Comparison of ENCODE assay signal across 8 cellular contexts in the genomic region with DNA sequence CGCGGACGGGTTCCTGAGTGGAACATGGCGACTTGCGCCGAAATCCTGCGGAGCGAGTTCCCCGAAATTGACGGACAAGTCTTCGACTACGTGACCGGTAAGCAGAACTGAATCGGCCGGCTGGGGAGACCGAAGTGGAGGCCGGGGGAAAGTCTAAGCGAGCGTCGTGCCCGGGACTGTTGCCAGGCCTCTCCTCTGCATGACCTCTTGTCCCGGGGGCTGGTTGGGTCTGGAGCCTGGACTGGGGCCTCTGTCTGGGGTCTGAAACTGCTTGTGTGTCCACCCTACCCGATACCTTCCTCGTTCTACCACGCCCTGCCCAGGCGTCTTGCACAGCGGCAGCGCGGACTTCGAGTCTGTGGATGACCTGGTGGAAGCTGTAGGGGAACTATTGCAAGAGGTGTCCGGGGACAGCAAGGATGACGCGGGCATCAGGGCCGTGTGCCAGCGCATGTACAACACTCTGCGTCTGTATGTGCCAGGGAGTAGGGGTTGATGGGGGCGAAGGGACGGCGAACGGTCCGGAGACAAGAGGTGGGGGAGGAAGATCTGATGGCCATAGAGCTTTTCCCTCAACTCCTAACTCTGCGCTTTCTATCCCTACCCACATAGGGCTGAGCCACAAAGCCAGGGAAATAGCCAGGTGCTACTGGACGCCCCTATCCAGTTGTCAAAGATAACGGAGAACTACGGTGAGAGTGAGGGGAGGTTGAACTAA. TPM values are rescaled to one million over a fixed set of nuclear protein-coding genes. Genes with fewer than 3 reads are reported as not detected.
DNase-seq lines count a peak whose midpoint lies in the region; ATAC-seq and TF ChIP-seq lines count a peak whose summit lies in the region.

TSS of gene ABCF3 (plus strand) at position 16 of the 718 bp plus-strand sequence. CDS start at position 25, 9 bp downstream.

- TSS peak; percentile 20 for BruUV-seq in MCF 10A (replicated peaks; lab: Mats Ljungman, UMichigan)

- 0 to 2% (median 0%) methylated on average over 28 to 45 of the region's 45 CpGs for WGBS in stomach, 5 donors

- peaks cover 77% of the 10 kb centered on the region for H3K36me3 Mint-ChIP-seq in MCF 10A (ENCODE audit: insufficient read depth, unreplicated experiment)

- POLR2A ChIA-PET in MCF 10A (lab: Yijun Ruan, JAX) = interaction anchor here (0.8 to 2.3 kb wide), 17 partner anchors 9 to 301 kb away, joined by 3 to 26 read pairs (median 6); partner anchors contain the start of genes ALG3, AP2M1, DVL3 and EEF1AKMT4

- peak within 1 kb of the TSS; percentile 83 to 90 (median 86) for H3K27ac ChIP-seq in stomach

- ATAC-seq in GM21723 (IDR thresholded peaks at IDR 0.05; ENCODE audit: unreplicated experiment) = peak; percentile 31

- no peaks in the 10 kb centered on the region for H3K9me3 Mint-ChIP-seq in MCF 10A (ENCODE audit: unreplicated experiment)

- DNase-seq in M059J (ENCODE audit: low read depth) (peak; percentile 51), MCF 10A (ENCODE audit: unreplicated experiment) (no peak), kidney epithelial cell (ENCODE audit: low read depth) (no peak), stomach (no peak), DMS114 treated with DMSO at 0.1 percent for 48 hours (lab: John Stamatoyannopoulos, UW; ENCODE audit: unreplicated experiment) (no peak)
- DNase-seq in effector CD8-positive, alpha-beta T cell (lab: John Stamatoyannopoulos, UW) = no peak

- peak within 1 kb of the TSS; percentile 93 for H3K27ac Mint-ChIP-seq in MCF 10A (ENCODE audit: low read depth, unreplicated experiment)

- TF ChIP-seq EP300 in stomach (IDR thresholded peaks at IDR 0.05) = no peak

- intact Hi-C loops in MCF 10A (cut with micrococcal nuclease) (loop anchor here (1.0 to 5.0 kb wide), 3 partner anchors 49 to 291 kb away; partner anchors contain the start of genes EEF1AKMT4 and EIF2B5), stomach (cut with DNase I; ENCODE audit: low total_unique reads) (loop anchor here (10.0 kb wide), 1 partner anchor 58 kb away; the partner anchor contains the start of genes ALG3 and EEF1AKMT4)

- H3K4me3 Mint-ChIP-seq in MCF 10A (ENCODE audit: unreplicated experiment) = peak within 1 kb of the TSS; percentile 95

- H3K4me1 ChIP-seq in stomach = peaks cover 22 to 44% (median 38%) of the 10 kb centered on the region in 4 donors

- TF ChIP-seq CTCF in MCF 10A (IDR thresholded peaks at IDR 0.05; ENCODE audit: unreplicated experiment) (no peak), kidney epithelial cell (IDR thresholded peaks at IDR 0.05; ENCODE audit: insufficient read depth, low read length, poor library complexity, severe bottlenecking) (no peak), stomach (IDR thresholded peaks at IDR 0.05) (no peak)

- H3K4me3 ChIP-seq in GM08714 (ENCODE audit: low read length) = peak within 1 kb of the TSS; percentile 96
- peak within 1 kb of the TSS; percentile 72 for H3K4me3 ChIP-seq in kidney epithelial cell (ENCODE audit: low read depth, low read length)
- peak within 1 kb of the TSS; percentile 65 to 96 (median 72) for H3K4me3 ChIP-seq in stomach

- CTCF ChIA-PET in MCF 10A (lab: Yijun Ruan, JAX) = interaction anchor here (0.9 to 1.2 kb wide), 2 partner anchors 56 to 63 kb away, joined by 4 to 5 read pairs; partner anchors contain the start of gene EEF1AKMT4

- no peaks in the 10 kb centered on the region for H3K27me3 Mint-ChIP-seq in MCF 10A (ENCODE audit: insufficient read depth, unreplicated experiment)

- no peaks in the 10 kb centered on the region for H3K9me3 ChIP-seq in stomach

- peak in 2 of 4 donors; percentile 19 to 69 for TF ChIP-seq POLR2A in stomach (IDR thresholded peaks at IDR 0.05)

- H3K36me3 ChIP-seq in kidney epithelial cell (ENCODE audit: control insufficient read depth, insufficient read depth, low read length) (peaks cover 9% of the 10 kb centered on the region), stomach (peaks cover 63 to 74% (median 72%) of the 10 kb centered on the region in 4 donors)

- H3K4me1 Mint-ChIP-seq in MCF 10A (ENCODE audit: insufficient read depth, unreplicated experiment) = peaks cover 19% of the 10 kb centered on the region

- H3K27me3 ChIP-seq in kidney epithelial cell (ENCODE audit: control insufficient read depth, insufficient read depth, low read length) (no peaks in the 10 kb centered on the region), stomach (no peaks in the 10 kb centered on the region)

RNA-seq across cellular contexts. Expression of gene ABCF3, which starts in this region (rescaled TPM):
- total RNA-seq in M059J (2014; rRNA removed; shearing (Covaris generic)) = 27.4 and 43.4 TPM in 2 replicates
- 62.7 and 73.9 TPM in 2 replicates for total RNA-seq in MCF 10A (2022)
- 55.7 and 57.9 TPM in 2 replicates for total RNA-seq in kidney epithelial cell
- total RNA-seq in stomach = 100 to 1,000 TPM in 1 of 5 donors, 10 to 100 TPM in 4; 21.6 to 194 (median 55.9) TPM
- 10 to 100 TPM; 43.4 to 45.0 (median 44.5) TPM for polyA plus RNA-seq in stomach
